In the genomic region with DNA sequence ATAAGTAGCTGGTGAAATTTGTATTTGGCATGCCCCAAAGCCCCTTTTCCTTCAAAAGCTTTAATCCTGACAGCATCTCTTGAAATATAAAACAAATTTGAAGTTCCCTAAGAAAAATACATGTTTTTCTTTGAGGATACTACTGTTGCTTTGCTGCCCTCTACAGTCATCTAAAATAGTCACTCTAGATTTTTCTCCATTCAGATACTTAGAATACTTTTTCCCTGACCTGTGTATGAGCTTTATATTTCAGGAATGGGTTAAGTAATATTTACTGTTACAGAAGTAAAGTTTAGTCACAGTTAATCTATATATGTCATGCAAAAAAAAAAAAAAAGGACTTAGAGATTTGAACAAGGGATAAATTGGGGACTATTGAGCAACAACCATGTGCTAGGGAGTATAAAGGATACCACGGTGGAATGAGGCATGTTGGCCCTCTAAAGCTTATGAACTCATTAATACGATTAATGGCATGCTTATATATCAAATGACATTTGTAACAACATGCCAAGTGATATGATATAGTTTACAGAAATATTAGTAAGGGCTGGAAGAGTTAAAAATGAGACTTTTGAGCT, we compare ENCODE assay signal across 9 cellular contexts.
DNase-seq lines count a peak whose midpoint lies in the region; ATAC-seq and TF ChIP-seq lines count a peak whose summit lies in the region.
"Had no signal": no experiment of that assay in that cellular context is flagged by ENCODE, and none has a peak within 500 bp of the region (broad histone marks: within the 10 kb centered on the region; RNA-seq: fewer than 3 reads in every experiment).

No MANE protein-coding gene starts in this region.

- H3K4me1 ChIP-seq in MM.1S (ENCODE audit: low read length), result no peaks in the 10 kb centered on the region

- no peaks in the 10 kb centered on the region for H4K20me1 ChIP-seq in MM.1S (ENCODE audit: insufficient read depth, low read length)

- no peaks in the 10 kb centered on the region for H3K9me3 Mint-ChIP-seq in nephron
- H3K9me3 Mint-ChIP-seq: stimulated activated naive CD8-positive, alpha-beta T cell treated with anti-CD3 and anti-CD28 coated beads, Interleukin-15, Interleukin-2, amounts not matched to agents 100 ng/mL and 50 ng/mL, for 24 hours had no signal

- ATAC-seq in HG02885 (IDR thresholded peaks at IDR 0.05; ENCODE audit: poor library complexity, unreplicated experiment) (no peak), HG02588 (IDR thresholded peaks at IDR 0.05; ENCODE audit: unreplicated experiment) (no peak)

- H3K79me2 ChIP-seq in MM.1S (ENCODE audit: low read length), result peaks cover 77% of the 10 kb centered on the region

- H3K36me3 Mint-ChIP-seq in nephron (ENCODE audit: low read depth), result no peaks in the 10 kb centered on the region

- no peak overlapping the region for H3K4me2 ChIP-seq in MM.1S (ENCODE audit: low read depth, low read length)

- H3K36me3 ChIP-seq in MM.1S (replicated peaks; ENCODE audit: insufficient read depth, low read length), result no peaks in the 10 kb centered on the region

- H3K9ac ChIP-seq in MM.1S (ENCODE audit: low read length), result no peak overlapping the region

- no peaks in the 10 kb centered on the region for H3K27me3 Mint-ChIP-seq in nephron (ENCODE audit: low read depth)

- no peak overlapping the region for H3K27ac Mint-ChIP-seq in nephron
- H3K27ac Mint-ChIP-seq: stimulated activated naive CD8-positive, alpha-beta T cell treated with anti-CD3 and anti-CD28 coated beads, Interleukin-15, Interleukin-2, amounts not matched to agents 100 ng/mL and 50 ng/mL, for 24 hours had no signal

- TF ChIP-seq CTCF in MM.1S (IDR thresholded peaks at IDR 0.05; ENCODE audit: low read length) (peak; percentile 51), coronary artery (IDR thresholded peaks at IDR 0.05) (peak; percentile 19), nephron (IDR thresholded peaks at IDR 0.05; ENCODE audit: unreplicated experiment in 3 of 3) (peak; percentile 50 to 69 (median 60))

- H3F3A ChIP-seq in MM.1S (ENCODE audit: insufficient read depth, low read length), result no peaks in the 10 kb centered on the region

- H3K9me2 ChIP-seq in MM.1S (replicated peaks; ENCODE audit: insufficient read depth, low read length), result no peaks in the 10 kb centered on the region

- H3K9me3 ChIP-seq in MM.1S (replicated peaks; ENCODE audit: insufficient read depth, low read length), result no peaks in the 10 kb centered on the region

- H3K4me3 Mint-ChIP-seq in nephron, result no peak overlapping the region
- H3K4me3 Mint-ChIP-seq: stimulated activated naive CD8-positive, alpha-beta T cell treated with anti-CD3 and anti-CD28 coated beads, Interleukin-15, Interleukin-2, amounts not matched to agents 100 ng/mL and 50 ng/mL, for 24 hours had no signal

- no peaks in the 10 kb centered on the region for H3K27me3 ChIP-seq in MM.1S (replicated peaks; ENCODE audit: insufficient read depth, low read length)

- H3K4me1 Mint-ChIP-seq in nephron, result peaks cover 14% of the 10 kb centered on the region

- H2AFZ ChIP-seq in MM.1S (ENCODE audit: low read length), result no peak overlapping the region

- peak; percentile 54 for DNase-seq in DMS 273 (lab: John Stamatoyannopoulos, UW; ENCODE audit: unreplicated experiment)
- DNase-seq in MM.1S, result peak; percentile 48
- no peak for DNase-seq in coronary artery (ENCODE audit: low spot score)
- no peak for DNase-seq in stimulated activated naive CD4-positive, alpha-beta T cell treated with Interleukin-2 at 50 U/mL for 16 hours (lab: John Stamatoyannopoulos, UW)
- no peak for DNase-seq in NCI-H446 treated with DMSO at 0.1 percent for 48 hours (lab: John Stamatoyannopoulos, UW)

- H3K4me3 ChIP-seq in MM.1S (ENCODE audit: low read length), result no peak overlapping the region
- no peak overlapping the region for H3K4me3 ChIP-seq in coronary artery

- no peak overlapping the region for H3K27ac ChIP-seq in MM.1S (ENCODE audit: low read length)
- no peak overlapping the region for H3K27ac ChIP-seq in coronary artery

Comparison
In these comparisons a context has a peak if more than half of its experiments do, and no peak if none do; other contexts are left out.
1. DNase-seq: peak in DMS 273 (single experiment) and MM.1S (single experiment); none in coronary artery (single experiment), stimulated activated naive CD4-positive, alpha-beta T cell treated with Interleukin-2 at 50 U/mL for 16 hours (single experiment) and NCI-H446 treated with DMSO at 0.1 percent for 48 hours (single experiment).
2. Peak in every context shown above with its lines, with median percentiles within 50 percentile points of each other: CTCF ChIP-seq.